ENCODE assay signal across 13 cellular contexts in genomic region chr12:46771268-46771837, GRCh38. TPM values are rescaled to one million over a fixed set of nuclear protein-coding genes. Genes with fewer than 3 reads are reported as not detected.
A peak's percentile ranks its signal among the peaks of the same experiment; 100 is the strongest.
DNase-seq lines count a peak whose midpoint lies in the region; ATAC-seq and TF ChIP-seq lines count a peak whose summit lies in the region.
"Had no signal": no experiment of that assay in that cellular context is flagged by ENCODE, and none has a peak within 500 bp of the region (broad histone marks: within the 10 kb centered on the region; RNA-seq: fewer than 3 reads in every experiment).

No MANE protein-coding gene starts in this region.

- H3K4me1 Mint-ChIP-seq in activated naive CD8-positive, alpha-beta T cell treated with anti-CD3 and anti-CD28 coated beads, Interleukin-2, amount 50 U/mL, for 24 hours: no peaks in the 10 kb centered on the region

- TF ChIP-seq CTCF in cardiac muscle cell (IDR thresholded peaks at IDR 0.05; ENCODE audit: low read depth, low read length): no peak
- no peak for TF ChIP-seq CTCF in lower lobe of right lung (IDR thresholded peaks at IDR 0.05)

- no peaks in the 10 kb centered on the region for H3K27me3 ChIP-seq in cardiac muscle cell
- H3K27me3 ChIP-seq in lower lobe of right lung (ENCODE audit: low read depth): no peaks in the 10 kb centered on the region

- H3K27me3 Mint-ChIP-seq in activated naive CD8-positive, alpha-beta T cell treated with anti-CD3 and anti-CD28 coated beads, Interleukin-2, amount 50 U/mL, for 24 hours: peaks cover 2% of the 10 kb centered on the region

- ATAC-seq in lower lobe of right lung: no peak
- ATAC-seq in GM21825 (IDR thresholded peaks at IDR 0.05; ENCODE audit: unreplicated experiment): no peak
- no peak for ATAC-seq in activated naive CD8-positive, alpha-beta T cell treated with anti-CD3 and anti-CD28 coated beads, Interleukin-2, amount 50 U/mL, for 24 hours
- ATAC-seq: mucosa of descending colon had no signal

- no peak overlapping the region for H3K4me3 ChIP-seq in cardiac muscle cell
- no peak overlapping the region for H3K4me3 ChIP-seq in lower lobe of right lung
- H3K4me3 ChIP-seq: mucosa of descending colon had no signal

- H3K9me3 ChIP-seq in cardiac muscle cell (ENCODE audit: low read depth) (no peaks in the 10 kb centered on the region), lower lobe of right lung (no peaks in the 10 kb centered on the region)
- H3K9me3 ChIP-seq: mucosa of descending colon had no signal

- H3K36me3 ChIP-seq in cardiac muscle cell (no peaks in the 10 kb centered on the region), lower lobe of right lung (no peaks in the 10 kb centered on the region)

- no peak overlapping the region for H3K27ac Mint-ChIP-seq in activated naive CD8-positive, alpha-beta T cell treated with anti-CD3 and anti-CD28 coated beads, Interleukin-2, amount 50 U/mL, for 24 hours

- H3K4me1 ChIP-seq in cardiac muscle cell (ENCODE audit: low read depth) (peaks cover 22% of the 10 kb centered on the region), lower lobe of right lung (peaks cover 10% of the 10 kb centered on the region)

- no peak overlapping the region for H3K4me3 Mint-ChIP-seq in activated naive CD8-positive, alpha-beta T cell treated with anti-CD3 and anti-CD28 coated beads, Interleukin-2, amount 50 U/mL, for 24 hours

- no peaks in the 10 kb centered on the region for H3K9me3 Mint-ChIP-seq in activated naive CD8-positive, alpha-beta T cell treated with anti-CD3 and anti-CD28 coated beads, Interleukin-2, amount 50 U/mL, for 24 hours

- intact Hi-C loops in cardiac septum (cut with DNase I): no loop called here
- intact Hi-C loops in lower lobe of right lung (cut with DNase I): no loop called here

- H3K27ac ChIP-seq in cardiac muscle cell (peak overlapping the region; percentile 65), lower lobe of right lung (peak overlapping the region; percentile 33)

- peak; percentile 11 to 35 for DNase-seq in cardiac muscle cell (ENCODE audit: low read depth in 1 of 2, low spot score in 1 of 2)
- DNase-seq in cardiac septum (ENCODE audit: low spot score): no peak
- peak; percentile 48 for DNase-seq in ecto neural progenitor cell (ENCODE audit: low spot score)
- no peak for DNase-seq in lower lobe of right lung
- DNase-seq in activated naive CD8-positive, alpha-beta T cell treated with anti-CD3 and anti-CD28 coated beads, Interleukin-2, amount 50 U/mL, for 24 hours: no peak
- DNase-seq in NCI-H1105 treated with DMSO at 0.1 percent for 48 hours (lab: John Stamatoyannopoulos, UW): no peak
- DNase-seq in NCI-H2196 treated with DMSO at 0.1 percent for 48 hours (lab: John Stamatoyannopoulos, UW; ENCODE audit: unreplicated experiment): no peak
- DNase-seq: 8988T; activated CD8-positive, alpha-beta memory T cell treated with anti-CD3 and anti-CD28 coated beads, Interleukin-2, amount 50 U/mL, for 4 hours; DND-41; mucosa of descending colon; substantia nigra had no signal

- H3K36me3 Mint-ChIP-seq in activated naive CD8-positive, alpha-beta T cell treated with anti-CD3 and anti-CD28 coated beads, Interleukin-2, amount 50 U/mL, for 24 hours (ENCODE audit: low read depth): no peaks in the 10 kb centered on the region

RNA-seq across cellular contexts. Expression of gene SLC38A4, which starts 54.4 kb away (rescaled TPM):
- total RNA-seq in cardiac muscle cell (0.09 and 0.21 TPM in 2 replicates), cardiac septum (not detected), lower lobe of right lung (1.1 TPM)
- polyA plus RNA-seq in cardiac muscle cell: 0.12 and 0.49 TPM in 2 replicates

Comparison
In these comparisons a context has a peak if more than half of its experiments do, and no peak if none do; other contexts are left out.
1. DNase-seq: peak in cardiac muscle cell (2 of 2) and ecto neural progenitor cell (single experiment); none in cardiac septum (single experiment), lower lobe of right lung (single experiment), activated naive CD8-positive, alpha-beta T cell treated with anti-CD3 and anti-CD28 coated beads, Interleukin-2, amount 50 U/mL, for 24 hours (single experiment), NCI-H1105 treated with DMSO at 0.1 percent for 48 hours (single experiment) and NCI-H2196 treated with DMSO at 0.1 percent for 48 hours (single experiment).